In the genomic region with DNA sequence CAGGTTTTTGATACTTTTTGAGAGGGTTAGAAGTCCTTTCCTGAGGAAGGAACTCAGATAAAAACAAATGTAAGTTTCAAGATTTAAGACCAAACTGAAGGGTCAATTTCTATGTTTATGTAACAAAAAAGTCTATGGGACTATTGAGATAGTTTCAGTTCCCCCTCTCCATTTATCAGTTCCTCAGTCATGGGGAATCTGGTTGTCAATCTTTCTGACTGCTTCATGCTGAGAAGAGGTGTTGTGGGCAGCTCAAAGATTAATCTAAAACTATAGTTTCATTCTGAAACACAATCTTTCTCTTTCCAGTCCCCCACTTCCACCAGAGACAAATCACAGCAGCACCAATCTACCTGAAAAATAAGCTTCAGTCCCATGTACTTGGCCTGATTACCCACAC, we compare ENCODE assay signal across 20 cellular contexts.
DNase-seq lines count a peak whose midpoint lies in the region; ATAC-seq lines count a peak whose summit lies in the region.
"Had no signal": no experiment of that assay in that cellular context is flagged by ENCODE, and none has a peak within 500 bp of the region (broad histone marks: within the 10 kb centered on the region; RNA-seq: fewer than 3 reads in every experiment).

No MANE protein-coding gene starts in this region.

- H3K4me3 Mint-ChIP-seq in IgD-negative memory B cell, result peak overlapping the region in 1 of 4 donors; percentile 39
- H3K4me3 Mint-ChIP-seq: HFFc6; naive thymus-derived CD4-positive, alpha-beta T cell had no signal

- peaks cover 7 to 8% (median 8%) of the 10 kb centered on the region in 3 donors for H3K4me1 Mint-ChIP-seq in IgD-negative memory B cell
- H3K4me1 Mint-ChIP-seq: naive thymus-derived CD4-positive, alpha-beta T cell had no signal

- peak; percentile 98 for ATAC-seq in GM19351 (IDR thresholded peaks at IDR 0.05; ENCODE audit: unreplicated experiment)
- ATAC-seq in HG02938 (IDR thresholded peaks at IDR 0.05; ENCODE audit: unreplicated experiment), result peak; percentile 96
- ATAC-seq: foreskin keratinocyte; naive thymus-derived CD4-positive, alpha-beta T cell had no signal

- DNase-seq in stimulated activated naive CD4-positive, alpha-beta T cell treated with Interleukin-2 at 50 U/mL for 16 hours (lab: John Stamatoyannopoulos, UW), result no peak
- DNase-seq in nucleus accumbens (lab: John Stamatoyannopoulos, UW), result no peak
- DNase-seq in T-helper 9 cell, result no peak
- no peak for DNase-seq in activated CD8-positive, alpha-beta memory T cell treated with anti-CD3 and anti-CD28 coated beads, Interleukin-2, amount 50 U/mL, for 48 hours
- DNase-seq: activated CD8-positive, alpha-beta memory T cell treated with anti-CD3 and anti-CD28 coated beads for 24 hours; activated effector memory CD4-positive, alpha-beta T cell treated with Interleukin-2 at 50 U/mL for 16 hours; DMS79; foreskin keratinocyte; HFFc6; KG1; naive thymus-derived CD4-positive, alpha-beta T cell; NCI-H1436 treated with DMSO at 0.1 percent for 48 hours; NCI-H226; OCI-M1; SK-N-SH; stimulated activated CD4-positive, alpha-beta T cell treated with anti-CD3 and anti-CD28 coated beads, Interleukin-15, amount 100 ng/mL, for 24 hours; substantia nigra had no signal

- no peaks in the 10 kb centered on the region for H3K27me3 Mint-ChIP-seq in IgD-negative memory B cell

- H3K27ac Mint-ChIP-seq in IgD-negative memory B cell, result peak overlapping the region in 2 of 3 donors; percentile 3 to 84
- H3K27ac Mint-ChIP-seq: HFFc6; naive thymus-derived CD4-positive, alpha-beta T cell had no signal

- H3K9me3 Mint-ChIP-seq in IgD-negative memory B cell, result peaks cover 3 to 19% (median 8%) of the 10 kb centered on the region in 3 donors

- H3K36me3 Mint-ChIP-seq in IgD-negative memory B cell, result peaks cover 4% of the 10 kb centered on the region
- H3K36me3 Mint-ChIP-seq: naive thymus-derived CD4-positive, alpha-beta T cell had no signal
